Comparison of ENCODE assay signal across 10 cellular contexts in genomic region chr11:67441731-67442401, GRCh38. TPM values are rescaled to one million over a fixed set of nuclear protein-coding genes. Genes with fewer than 3 reads are reported as not detected.
A peak's percentile ranks its signal among the peaks of the same experiment; 100 is the strongest.
DNase-seq lines count a peak whose midpoint lies in the region; TF ChIP-seq lines count a peak whose summit lies in the region.
"Had no signal": no experiment of that assay in that cellular context is flagged by ENCODE, and none has a peak within 500 bp of the region (broad histone marks: within the 10 kb centered on the region; RNA-seq: fewer than 3 reads in every experiment).

No MANE protein-coding gene starts in this region.

- DNase-seq in activated naive CD4-positive, alpha-beta T cell (lab: John Stamatoyannopoulos, UW), result no peak
- DNase-seq in activated T-cell treated with anti-CD3 and anti-CD28 coated beads, Interleukin-2, amount 50 U/mL, for 24 hours, result peak; percentile 50
- DNase-seq in transverse colon (no peak), dermis blood vessel endothelial cell (no peak), NCI-H2107 (lab: John Stamatoyannopoulos, UW) (no peak), adrenal gland (no peak)
- DNase-seq: Right ventricle myocardium superior had no signal

- no peak for TF ChIP-seq EP300 in transverse colon (IDR thresholded peaks at IDR 0.05; ENCODE audit: low read depth)

- H3K36me3 Mint-ChIP-seq in activated naive CD4-positive, alpha-beta T cell treated with anti-CD3 and anti-CD28 coated beads, Interleukin-2, amount 50 U/mL, for 24 hours, result no peaks in the 10 kb centered on the region
- H3K36me3 Mint-ChIP-seq in activated T-cell treated with anti-CD3 and anti-CD28 coated beads, Interleukin-2, amount 50 U/mL, for 24 hours (ENCODE audit: low read depth), result peaks cover 32% of the 10 kb centered on the region

- H3K36me3 ChIP-seq in iPS-15b (ENCODE audit: control insufficient read depth, insufficient read depth, low read length) (peaks cover 31% of the 10 kb centered on the region), transverse colon (no peaks in the 10 kb centered on the region), adrenal gland (replicated peaks in 1 of 2) (peaks cover 0 to 38% of the 10 kb centered on the region in 2 donors)

- H3K9me3 ChIP-seq in iPS-15b (ENCODE audit: control insufficient read depth, insufficient read depth, low read length) (no peaks in the 10 kb centered on the region), transverse colon (no peaks in the 10 kb centered on the region), adrenal gland (replicated peaks in 1 of 3) (no peaks in the 10 kb centered on the region)

- H3K9ac ChIP-seq in iPS-15b (ENCODE audit: low read depth, low read length), result no peak overlapping the region

- TF ChIP-seq POLR2A in transverse colon (IDR thresholded peaks at IDR 0.05), result no peak
- no peak for TF ChIP-seq POLR2A in adrenal gland (IDR thresholded peaks at IDR 0.05)

- WGBS in transverse colon (ENCODE audit: low coverage in 1 of 2), 2 donors, result 76% methylated on average over 23 of the region's 29 CpGs; no CpG with 5 or more reads in 1 of the 2 donors
- WGBS in adrenal gland, 4 donors, result 86 to 89% (median 88%) methylated on average over 11 to 29 of the region's 29 CpGs

- peak overlapping the region; percentile 58 for H3K4me3 Mint-ChIP-seq in activated naive CD4-positive, alpha-beta T cell treated with anti-CD3 and anti-CD28 coated beads, Interleukin-2, amount 50 U/mL, for 24 hours
- peak overlapping the region; percentile 67 for H3K4me3 Mint-ChIP-seq in activated T-cell treated with anti-CD3 and anti-CD28 coated beads, Interleukin-2, amount 50 U/mL, for 24 hours

- no peaks in the 10 kb centered on the region for H3K9me3 Mint-ChIP-seq in activated naive CD4-positive, alpha-beta T cell treated with anti-CD3 and anti-CD28 coated beads, Interleukin-2, amount 50 U/mL, for 24 hours
- H3K9me3 Mint-ChIP-seq in activated T-cell treated with anti-CD3 and anti-CD28 coated beads, Interleukin-2, amount 50 U/mL, for 24 hours, result no peaks in the 10 kb centered on the region

- peaks cover 73% of the 10 kb centered on the region for H3K4me1 Mint-ChIP-seq in activated naive CD4-positive, alpha-beta T cell treated with anti-CD3 and anti-CD28 coated beads, Interleukin-2, amount 50 U/mL, for 24 hours
- H3K4me1 Mint-ChIP-seq in activated T-cell treated with anti-CD3 and anti-CD28 coated beads, Interleukin-2, amount 50 U/mL, for 24 hours (ENCODE audit: low read depth), result peaks cover 74% of the 10 kb centered on the region

- peak overlapping the region; percentile 75 for H3K4me3 ChIP-seq in iPS-15b (ENCODE audit: low read depth, low read length)
- H3K4me3 ChIP-seq in transverse colon, result peak overlapping the region in 1 of 4 donors; percentile 93
- no peak overlapping the region for H3K4me3 ChIP-seq in adrenal gland

- H3K27ac ChIP-seq in transverse colon (peak overlapping the region; percentile 94 to 99 (median 97)), adrenal gland (peak overlapping the region in 1 of 5 donors; percentile 98)

- intact Hi-C loops in transverse colon (cut with DNase I; ENCODE audit: low total_unique reads) (no loop called here), adrenal gland (cut with DNase I) (no loop called here)

- H3K27me3 ChIP-seq in iPS-15b (ENCODE audit: control insufficient read depth, insufficient read depth, low read length) (no peaks in the 10 kb centered on the region), transverse colon (no peaks in the 10 kb centered on the region), adrenal gland (no peaks in the 10 kb centered on the region)

- H3K4me1 ChIP-seq in iPS-15b (ENCODE audit: control insufficient read depth, insufficient read depth, low read length) (peaks cover under 1% of the 10 kb centered on the region), transverse colon (peaks cover 8 to 50% (median 26%) of the 10 kb centered on the region in 4 donors), adrenal gland (replicated peaks in 1 of 2) (peaks cover 0 to 23% of the 10 kb centered on the region in 2 donors)

- peak overlapping the region; percentile 41 for H3K27ac Mint-ChIP-seq in activated naive CD4-positive, alpha-beta T cell treated with anti-CD3 and anti-CD28 coated beads, Interleukin-2, amount 50 U/mL, for 24 hours
- peak overlapping the region; percentile 96 for H3K27ac Mint-ChIP-seq in activated T-cell treated with anti-CD3 and anti-CD28 coated beads, Interleukin-2, amount 50 U/mL, for 24 hours

- in situ Hi-C loops in transverse colon (cut with MboI; ENCODE audit: low pct_ligation_motif_present in 1 of 4, low pct_unique_long_range_greater_than_20kb in 1 of 4, low sequenced_read_pairs in 3 of 4), result no loop called here

- no peaks in the 10 kb centered on the region for H3K27me3 Mint-ChIP-seq in activated naive CD4-positive, alpha-beta T cell treated with anti-CD3 and anti-CD28 coated beads, Interleukin-2, amount 50 U/mL, for 24 hours
- H3K27me3 Mint-ChIP-seq in activated T-cell treated with anti-CD3 and anti-CD28 coated beads, Interleukin-2, amount 50 U/mL, for 24 hours, result no peaks in the 10 kb centered on the region

- TF ChIP-seq CTCF in transverse colon (IDR thresholded peaks at IDR 0.05) (no peak), adrenal gland (IDR thresholded peaks at IDR 0.05) (no peak)

RNA-seq across cellular contexts. Expression of gene CORO1B, which starts 1.4 kb away (rescaled TPM):
- total RNA-seq in transverse colon (100 to 1,000 TPM in 3 of 4 donors, 10 to 100 TPM in 1; 72.6 to 204 (median 151) TPM), dermis blood vessel endothelial cell (213 and 279 TPM in 2 replicates), adrenal gland (100 to 1,000 TPM in 5 of 8 donors, 10 to 100 TPM in 3; 65.1 to 142 (median 102) TPM)
- polyA plus RNA-seq in adrenal gland, result 100 to 1,000 TPM in 2 of 3 donors, 10 to 100 TPM in 1; 28.9 to 159 (median 141) TPM

RNA-seq across cellular contexts. Expression of gene PTPRCAP, which starts 4.4 kb away (rescaled TPM):
- total RNA-seq in transverse colon (10 to 100 TPM; 13.2 to 78.9 (median 53.9) TPM), dermis blood vessel endothelial cell (1.0 and 2.2 TPM in 2 replicates), adrenal gland (1 to 10 TPM; 1.2 to 7.5 (median 3.9) TPM)
- polyA plus RNA-seq in adrenal gland, result 10 to 100 TPM in 1 of 3 donors, 1 to 10 TPM in 1, under 1 TPM in 1; 0.57 to 13.4 (median 8.0) TPM

RNA-seq across cellular contexts. Expression of gene GPR152, which starts 10.7 kb away (rescaled TPM):
- total RNA-seq in transverse colon (not detected), dermis blood vessel endothelial cell (under 0.01 TPM in 1 of 2 replicates, not detected in the other), adrenal gland (under 1 TPM in 1 of 8 donors, not detected in 7; 0.18 TPM)
- polyA plus RNA-seq in adrenal gland, result not detected
- total RNA-seq: Right ventricle myocardium superior had no signal
- polyA plus RNA-seq: adipose tissue had no signal

RNA-seq across cellular contexts. Expression of gene CABP4, which starts 13.3 kb away (rescaled TPM):
- total RNA-seq in transverse colon, result 1 to 10 TPM in 2 of 4 donors, not detected in 2; 1.2 to 2.2 TPM
- 1.0 and 4.9 TPM in 2 replicates for total RNA-seq in dermis blood vessel endothelial cell
- 1 to 10 TPM in 5 of 8 donors, under 1 TPM in 2, not detected in 1; 0.54 to 3.8 (median 1.6) TPM for total RNA-seq in adrenal gland
- 1 to 10 TPM in 2 of 3 donors, under 1 TPM in 1; 0.31 to 2.1 (median 1.1) TPM for polyA plus RNA-seq in adrenal gland

RNA-seq across cellular contexts. Expression of gene RPS6KB2, which starts 13.6 kb away (rescaled TPM):
- total RNA-seq in transverse colon (100 to 1,000 TPM in 1 of 4 donors, 10 to 100 TPM in 3; 53.5 to 108 (median 75.9) TPM), dermis blood vessel endothelial cell (34.9 and 44.9 TPM in 2 replicates), adrenal gland (10 to 100 TPM; 37.4 to 96.6 (median 50.0) TPM)
- polyA plus RNA-seq in adrenal gland, result 100 to 1,000 TPM in 1 of 3 donors, 10 to 100 TPM in 2; 36.6 to 111 (median 78.6) TPM
